ENCODE assay signal across 19 cellular contexts in genomic region chr14:53696217-53696965, GRCh38.
DNase-seq lines count a peak whose midpoint lies in the region; ATAC-seq lines count a peak whose summit lies in the region.
"Had no signal": no experiment of that assay in that cellular context is flagged by ENCODE, and none has a peak within 500 bp of the region (broad histone marks: within the 10 kb centered on the region; RNA-seq: fewer than 3 reads in every experiment).

No MANE protein-coding gene starts in this region.

- ATAC-seq in HG03039 (IDR thresholded peaks at IDR 0.05; ENCODE audit: unreplicated experiment): no peak
- no peak for ATAC-seq in GM19455 (IDR thresholded peaks at IDR 0.05; ENCODE audit: unreplicated experiment)
- ATAC-seq: activated CD8-positive, alpha-beta memory T cell treated with anti-CD3 and anti-CD28 coated beads, Interleukin-2, amount 10 ng/mL, durations not matched to agents 7 days and 5 days; sciatic nerve had no signal

- no peak overlapping the region for H3K9ac ChIP-seq in adipocyte (ENCODE audit: low read length)
- H3K9ac ChIP-seq: KMS-11 had no signal

- H3K4me1 ChIP-seq in adipocyte (ENCODE audit: control insufficient read depth, insufficient read depth, low read length): no peaks in the 10 kb centered on the region
- H3K4me1 ChIP-seq: adrenal gland, stomach, uterus had no signal

- no peak overlapping the region for H3K4me3 ChIP-seq in adipocyte (ENCODE audit: low read length)
- H3K4me3 ChIP-seq: adrenal gland, stomach, uterus had no signal

- no peaks in the 10 kb centered on the region for H3K36me3 ChIP-seq in adipocyte (ENCODE audit: control insufficient read depth, insufficient read depth, low read length, severe bottlenecking)
- H3K36me3 ChIP-seq: adrenal gland, stomach, uterus had no signal

- no peaks in the 10 kb centered on the region for H3K27me3 ChIP-seq in adipocyte (replicated peaks; ENCODE audit: control insufficient read depth, insufficient read depth, low read length)
- H3K27me3 ChIP-seq: adrenal gland, stomach, uterus had no signal

- DNase-seq in COLO668 (lab: John Stamatoyannopoulos, UW; ENCODE audit: unreplicated experiment) (peak; percentile 64), M059J (ENCODE audit: low read depth) (peak; percentile 40), adipocyte (ENCODE audit: low read depth) (peak; percentile 3), iris pigment epithelial cell (ENCODE audit: low read depth) (peak; percentile 12), iPS-NIHi7 (ENCODE audit: extremely low spot score) (no peak), NCI-H2081 (lab: John Stamatoyannopoulos, UW) (no peak)
- DNase-seq: activated CD4-positive, CD25-positive, alpha-beta regulatory T cell treated with anti-CD3 and anti-CD28 coated beads, Interleukin-2, amount 50 U/mL, for 72 hours; activated CD8-positive, alpha-beta memory T cell treated with anti-CD3 and anti-CD28 coated beads, Interleukin-2, amount 10 ng/mL, durations not matched to agents 7 days and 5 days; activated effector memory CD4-positive, alpha-beta T cell treated with Interleukin-2 at 50 U/mL for 16 hours; adrenal gland; CD4-positive, alpha-beta memory T cell; effector memory CD4-positive, alpha-beta T cell; NCI-H1105 treated with DMSO at 0.1 percent for 48 hours; stomach; uterus had no signal

- H3K9me3 ChIP-seq in adipocyte (ENCODE audit: control insufficient read depth, low read length): no peaks in the 10 kb centered on the region
- H3K9me3 ChIP-seq: adrenal gland, stomach, uterus had no signal

Comparison
In these comparisons a context has a peak if more than half of its experiments do, and no peak if none do; other contexts are left out.
1. DNase-seq: peak in COLO668 (single experiment), M059J (single experiment), adipocyte (single experiment) and iris pigment epithelial cell (single experiment); none in iPS-NIHi7 (single experiment) and NCI-H2081 (0 of 2).